In genomic region chr12:806116-806805, GRCh38 we compare ENCODE assay signal across 12 cellular contexts. TPM values are rescaled to one million over a fixed set of nuclear protein-coding genes. Genes with fewer than 3 reads are reported as not detected.
A peak's percentile ranks its signal among the peaks of the same experiment; 100 is the strongest.
DNase-seq lines count a peak whose midpoint lies in the region; ATAC-seq, FAIRE-seq and TF ChIP-seq lines count a peak whose summit lies in the region.
"Had no signal": no experiment of that assay in that cellular context is flagged by ENCODE, and none has a peak within 500 bp of the region (broad histone marks: within the 10 kb centered on the region; RNA-seq: fewer than 3 reads in every experiment).

No MANE protein-coding gene starts in this region.

- no peak for DNase-seq in activated naive CD4-positive, alpha-beta T cell treated with anti-CD3 and anti-CD28 coated beads, Interleukin-2, amount 50 U/mL, for 72 hours (ENCODE audit: low spot score in 2 of 2)
- no peak for DNase-seq in activated naive CD8-positive, alpha-beta T cell treated with anti-CD3 and anti-CD28 coated beads, Interleukin-2, amount 50 U/mL, for 24 hours
- no peak for DNase-seq in vagina (ENCODE audit: extremely low spot score in 2 of 2)
- no peak for DNase-seq in SW 1271 (lab: John Stamatoyannopoulos, UW)
- no peak for DNase-seq in prostate gland (ENCODE audit: low spot score)
- DNase-seq: activated CD8-positive, alpha-beta memory T cell treated with anti-CD3 and anti-CD28 coated beads, Interleukin-2, amount 50 U/mL, for 4 hours; NCI-H446; upper lobe of left lung had no signal

- ATAC-seq in activated naive CD4-positive, alpha-beta T cell treated with anti-CD3 and anti-CD28 coated beads, Interleukin-2, amount 50 U/mL, for 72 hours: no peak
- no peak for ATAC-seq in activated naive CD8-positive, alpha-beta T cell treated with anti-CD3 and anti-CD28 coated beads, Interleukin-2, amount 50 U/mL, for 24 hours
- no peak for ATAC-seq in GM21529 (IDR thresholded peaks at IDR 0.05; ENCODE audit: unreplicated experiment)

- peak; percentile 61 for FAIRE-seq in islet of Langerhans (lab: Jason Lieb, UNC)
- FAIRE-seq: HTR-8/SVneo had no signal

- TF ChIP-seq POLR2A in vagina (IDR thresholded peaks at IDR 0.05) (no peak), prostate gland (IDR thresholded peaks at IDR 0.05) (no peak)

- H3K27me3 Mint-ChIP-seq in activated naive CD4-positive, alpha-beta T cell treated with anti-CD3 and anti-CD28 coated beads, Interleukin-2, amount 50 U/mL, for 24 hours: no peaks in the 10 kb centered on the region
- no peaks in the 10 kb centered on the region for H3K27me3 Mint-ChIP-seq in activated naive CD8-positive, alpha-beta T cell treated with anti-CD3 and anti-CD28 coated beads, Interleukin-2, amount 50 U/mL, for 24 hours

- H3K4me3 ChIP-seq in vagina: no peak overlapping the region
- H3K4me3 ChIP-seq in prostate gland: no peak overlapping the region
- H3K4me3 ChIP-seq: upper lobe of left lung had no signal

- H3K9me3 ChIP-seq in vagina: no peaks in the 10 kb centered on the region
- H3K9me3 ChIP-seq in prostate gland: no peaks in the 10 kb centered on the region
- H3K9me3 ChIP-seq: upper lobe of left lung had no signal

- H3K4me3 Mint-ChIP-seq in activated naive CD4-positive, alpha-beta T cell treated with anti-CD3 and anti-CD28 coated beads, Interleukin-2, amount 50 U/mL, for 24 hours: peak overlapping the region; percentile 49
- H3K4me3 Mint-ChIP-seq in activated naive CD8-positive, alpha-beta T cell treated with anti-CD3 and anti-CD28 coated beads, Interleukin-2, amount 50 U/mL, for 24 hours: peak overlapping the region; percentile 5

- 63% methylated on average over 4 of the region's 4 CpGs for WGBS in prostate gland

- no peaks in the 10 kb centered on the region for H3K36me3 Mint-ChIP-seq in activated naive CD4-positive, alpha-beta T cell treated with anti-CD3 and anti-CD28 coated beads, Interleukin-2, amount 50 U/mL, for 24 hours
- H3K36me3 Mint-ChIP-seq in activated naive CD4-positive, alpha-beta T cell treated with anti-CD3 and anti-CD28 coated beads, Interleukin-2, amount 50 U/mL, for 72 hours: no peaks in the 10 kb centered on the region
- H3K36me3 Mint-ChIP-seq in activated naive CD8-positive, alpha-beta T cell treated with anti-CD3 and anti-CD28 coated beads, Interleukin-2, amount 50 U/mL, for 24 hours (ENCODE audit: low read depth): no peaks in the 10 kb centered on the region

- peaks cover 85% of the 10 kb centered on the region for H3K4me1 Mint-ChIP-seq in activated naive CD4-positive, alpha-beta T cell treated with anti-CD3 and anti-CD28 coated beads, Interleukin-2, amount 50 U/mL, for 24 hours
- H3K4me1 Mint-ChIP-seq in activated naive CD8-positive, alpha-beta T cell treated with anti-CD3 and anti-CD28 coated beads, Interleukin-2, amount 50 U/mL, for 24 hours: peaks cover 79% of the 10 kb centered on the region

- H3K27me3 ChIP-seq in vagina (no peaks in the 10 kb centered on the region), prostate gland (replicated peaks; ENCODE audit: insufficient read depth) (no peaks in the 10 kb centered on the region)
- H3K27me3 ChIP-seq: upper lobe of left lung had no signal

- H3K27ac Mint-ChIP-seq in activated naive CD4-positive, alpha-beta T cell treated with anti-CD3 and anti-CD28 coated beads, Interleukin-2, amount 50 U/mL, for 24 hours: peak overlapping the region; percentile 88
- no peak overlapping the region for H3K27ac Mint-ChIP-seq in activated naive CD4-positive, alpha-beta T cell treated with anti-CD3 and anti-CD28 coated beads, Interleukin-2, amount 50 U/mL, for 72 hours
- H3K27ac Mint-ChIP-seq in activated naive CD8-positive, alpha-beta T cell treated with anti-CD3 and anti-CD28 coated beads, Interleukin-2, amount 50 U/mL, for 24 hours: peak overlapping the region; percentile 55

- TF ChIP-seq CTCF in vagina (IDR thresholded peaks at IDR 0.05): no peak
- no peak for TF ChIP-seq CTCF in prostate gland (IDR thresholded peaks at IDR 0.05)

- H3K27ac ChIP-seq in vagina (peak overlapping the region; percentile 1), prostate gland (no peak overlapping the region)

- peaks cover 50% of the 10 kb centered on the region for H3K4me1 ChIP-seq in vagina
- peaks cover 2% of the 10 kb centered on the region for H3K4me1 ChIP-seq in prostate gland (replicated peaks)

- intact Hi-C loops in vagina (cut with DNase I): no loop called here
- intact Hi-C loops in prostate gland (cut with DNase I): no loop called here

- no peaks in the 10 kb centered on the region for H3K9me3 Mint-ChIP-seq in activated naive CD4-positive, alpha-beta T cell treated with anti-CD3 and anti-CD28 coated beads, Interleukin-2, amount 50 U/mL, for 24 hours
- no peaks in the 10 kb centered on the region for H3K9me3 Mint-ChIP-seq in activated naive CD4-positive, alpha-beta T cell treated with anti-CD3 and anti-CD28 coated beads, Interleukin-2, amount 50 U/mL, for 72 hours
- no peaks in the 10 kb centered on the region for H3K9me3 Mint-ChIP-seq in activated naive CD8-positive, alpha-beta T cell treated with anti-CD3 and anti-CD28 coated beads, Interleukin-2, amount 50 U/mL, for 24 hours

- H3K36me3 ChIP-seq in vagina (no peaks in the 10 kb centered on the region), prostate gland (no peaks in the 10 kb centered on the region)
- H3K36me3 ChIP-seq: upper lobe of left lung had no signal

RNA-seq across cellular contexts. Expression of gene WNK1, which starts 53.9 kb away (rescaled TPM):
- 100 to 1,000 TPM; 110 to 145 TPM for total RNA-seq in activated naive CD4-positive, alpha-beta T cell treated with anti-CD3 and anti-CD28 coated beads, Interleukin-2, amount 50 U/mL, for 72 hours
- total RNA-seq in vagina (366 TPM), prostate gland (100 to 1,000 TPM in 1 of 2 donors, 10 to 100 TPM in 1; 82.7 to 223 TPM)

Comparison
In these comparisons a context has a peak if more than half of its experiments do, and no peak if none do; other contexts are left out.
1. H3K27ac Mint-ChIP-seq: peak in activated naive CD4-positive, alpha-beta T cell treated with anti-CD3 and anti-CD28 coated beads, Interleukin-2, amount 50 U/mL, for 24 hours (single experiment) and activated naive CD8-positive, alpha-beta T cell treated with anti-CD3 and anti-CD28 coated beads, Interleukin-2, amount 50 U/mL, for 24 hours (single experiment); none in activated naive CD4-positive, alpha-beta T cell treated with anti-CD3 and anti-CD28 coated beads, Interleukin-2, amount 50 U/mL, for 72 hours (0 of 2).